In the genomic region with DNA sequence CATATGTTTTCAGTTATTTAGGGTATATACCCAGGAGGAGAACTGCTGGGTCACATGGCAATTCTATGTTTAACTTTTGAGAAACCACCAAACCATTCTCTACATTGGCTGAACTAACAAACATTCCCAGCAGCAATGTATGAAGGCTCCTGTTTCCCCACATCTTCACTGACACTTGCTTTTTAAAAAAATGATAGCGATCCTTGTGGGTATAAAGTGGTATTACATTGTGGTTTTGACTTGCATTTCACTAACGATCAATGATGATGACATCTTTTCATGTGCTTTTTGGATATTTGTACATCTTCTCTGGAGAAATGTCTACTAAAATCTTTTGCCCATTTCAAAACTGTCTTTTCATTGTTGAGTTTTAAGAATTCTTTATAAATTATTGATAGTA, we compare ENCODE assay signal across 13 cellular contexts. TPM values are rescaled to one million over a fixed set of nuclear protein-coding genes. Genes with fewer than 3 reads are reported as not detected.
DNase-seq lines count a peak whose midpoint lies in the region; ATAC-seq and TF ChIP-seq lines count a peak whose summit lies in the region.
"Had no signal": no experiment of that assay in that cellular context is flagged by ENCODE, and none has a peak within 500 bp of the region (broad histone marks: within the 10 kb centered on the region; RNA-seq: fewer than 3 reads in every experiment).

No MANE protein-coding gene starts in this region.

- DNase-seq in CD14-positive monocyte (ENCODE audit: low spot score) (no peak), HCT116 (ENCODE audit: low read depth, low spot score) (no peak), SK-MEL-5 (ENCODE audit: low read depth, low spot score) (peak; percentile 36), glutamatergic neuron (no peak), mesenteric fat pad (ENCODE audit: low spot score) (no peak), Caco-2 (no peak)
- DNase-seq in activated effector memory CD4-positive, alpha-beta T cell treated with anti-CD3 and anti-CD28 coated beads, Interleukin-2, amount 50 U/mL, for 16 hours, result no peak
- DNase-seq: activated CD4-positive, alpha-beta T cell treated with anti-CD3 and anti-CD28 coated beads for 48 hours; COR-L47; NCI-H2171 treated with DMSO at 0.1 percent for 48 hours; testis had no signal

- H3K36me3 ChIP-seq in HCT116 (ENCODE audit: control insufficient read depth in 1 of 2, insufficient read depth in 2 of 2, low read length in 2 of 2) (no peaks in the 10 kb centered on the region), Caco-2 (ENCODE audit: control insufficient read depth, insufficient read depth, low read length) (peaks cover 3% of the 10 kb centered on the region; the same call in 1 of the 2 replicates)

- peak; percentile 76 for TF ChIP-seq CTCF in CD14-positive monocyte (IDR thresholded peaks at IDR 0.05)
- TF ChIP-seq CTCF in HCT116 (IDR thresholded peaks at IDR 0.05 in 2 of 3, conservative IDR thresholded peaks at IDR 0.05 in 1 of 3; ENCODE audit: borderline replicate concordance in 1 of 3, insufficient read depth in 1 of 3, low read depth in 2 of 3, low read length in 2 of 3), result peak in 2 of 3 experiments; percentile 20 to 44; a peak in 2 of 6 replicates
- peak; percentile 49 for TF ChIP-seq CTCF in glutamatergic neuron (IDR thresholded peaks at IDR 0.05; ENCODE audit: partially characterized antibody, unreplicated experiment)
- TF ChIP-seq CTCF in Caco-2 (IDR thresholded peaks at IDR 0.05; ENCODE audit: insufficient read depth in 1 of 2, low read depth in 1 of 2, low read length in 1 of 2, severe bottlenecking in 1 of 2, unreplicated experiment in 1 of 2), result no peak

- no peak overlapping the region for H3K4me2 ChIP-seq in HCT116 (ENCODE audit: low read length)

- ATAC-seq in HCT116 (no peak), HG03280 (IDR thresholded peaks at IDR 0.05; ENCODE audit: unreplicated experiment) (no peak)
- ATAC-seq: activated naive CD4-positive, alpha-beta T cell treated with anti-CD3 and anti-CD28 coated beads, Interleukin-2, amount 50 U/mL, for 72 hours had no signal

- in situ Hi-C loops in SK-MEL-5 (cut with HindIII; ENCODE audit: low pct_unique_long_range_greater_than_20kb, low sequenced_read_pairs), result no loop called here

- H3K9me3 Mint-ChIP-seq in CD14-positive monocyte (no peaks in the 10 kb centered on the region), glutamatergic neuron (ENCODE audit: unreplicated experiment) (no peaks in the 10 kb centered on the region), Caco-2 (ENCODE audit: unreplicated experiment) (no peaks in the 10 kb centered on the region)
- H3K9me3 Mint-ChIP-seq: activated naive CD4-positive, alpha-beta T cell treated with anti-CD3 and anti-CD28 coated beads, Interleukin-2, amount 50 U/mL, for 72 hours had no signal

- H3K79me2 ChIP-seq in HCT116 (ENCODE audit: insufficient read depth, low read length), result no peaks in the 10 kb centered on the region

- CTCF ChIA-PET in HCT116 (lab: Charles Lee) (interaction anchor here (1.1 kb wide), 1 partner anchor 268 kb away, joined by 3 read pairs; no protein-coding TSS in a partner anchor), Caco-2 (lab: Charles Lee) (no interaction called here)

- no peak overlapping the region for H3K27ac ChIP-seq in HCT116 (ENCODE audit: low read depth, low read length)
- H3K27ac ChIP-seq: testis had no signal

- H3K27me3 Mint-ChIP-seq in CD14-positive monocyte (ENCODE audit: low read depth in 3 of 3), result peaks cover 0 to 2% (median 0%) of the 10 kb centered on the region in 3 donors
- no peaks in the 10 kb centered on the region for H3K27me3 Mint-ChIP-seq in glutamatergic neuron (ENCODE audit: unreplicated experiment)
- no peaks in the 10 kb centered on the region for H3K27me3 Mint-ChIP-seq in Caco-2 (ENCODE audit: insufficient read depth, unreplicated experiment)

- no TSS peak for BruUV-seq in HCT116 (replicated peaks; lab: Mats Ljungman, UMichigan)
- BruUV-seq in Caco-2 (replicated peaks; lab: Mats Ljungman, UMichigan), result no TSS peak

- peak overlapping the region in 4 of 7 donors; percentile 19 to 52 (median 30) for H3K27ac Mint-ChIP-seq in CD14-positive monocyte
- H3K27ac Mint-ChIP-seq in glutamatergic neuron (ENCODE audit: unreplicated experiment), result no peak overlapping the region
- H3K27ac Mint-ChIP-seq in Caco-2 (ENCODE audit: unreplicated experiment), result no peak overlapping the region

- H4K20me1 ChIP-seq in HCT116 (ENCODE audit: insufficient read depth), result no peaks in the 10 kb centered on the region

- H2AFZ ChIP-seq in HCT116 (ENCODE audit: low read depth, low read length, poor library complexity, severe bottlenecking), result no peak overlapping the region

- POLR2A ChIA-PET in HCT116 (lab: Charles Lee), result no interaction called here
- POLR2A ChIA-PET in Caco-2 (lab: Charles Lee), result interaction anchor here (1.2 kb wide), 1 partner anchor 96 kb away, joined by 10 read pairs; no protein-coding TSS in a partner anchor

- peaks cover 23 to 27% of the 10 kb centered on the region in 2 experiments for H3K4me1 ChIP-seq in HCT116 (ENCODE audit: control insufficient read depth in 1 of 2, insufficient read depth in 2 of 2, low read length in 2 of 2)
- peaks cover 13% of the 10 kb centered on the region for H3K4me1 ChIP-seq in Caco-2
- H3K4me1 ChIP-seq: testis had no signal

- RAD21 ChIA-PET in HCT116 (lab: Charles Lee; ENCODE audit: low non-redundant PET in 1 of 2, low total read pairs in 2 of 2, uncharacterized antibody in 2 of 2, unreplicated experiment in 2 of 2), result no interaction called here

- H3K4me1 Mint-ChIP-seq in CD14-positive monocyte (peaks cover 21% of the 10 kb centered on the region), glutamatergic neuron (ENCODE audit: low read depth, unreplicated experiment) (no peaks in the 10 kb centered on the region), Caco-2 (ENCODE audit: low read depth, unreplicated experiment) (peaks cover 11% of the 10 kb centered on the region)

- no peak overlapping the region for H3K4me3 ChIP-seq in HCT116 (replicated peaks in 1 of 2; ENCODE audit: low read depth in 1 of 2, low read length in 2 of 2)
- H3K4me3 ChIP-seq in Caco-2 (ENCODE audit: low read depth, low read length), result no peak overlapping the region
- H3K4me3 ChIP-seq: testis had no signal

- no peaks in the 10 kb centered on the region for H3K9me3 ChIP-seq in HCT116 (ENCODE audit: control insufficient read depth in 1 of 2, insufficient read depth in 1 of 2, low read depth in 1 of 2, low read length in 2 of 2)
- H3K9me3 ChIP-seq in Caco-2, result no peaks in the 10 kb centered on the region
- H3K9me3 ChIP-seq: testis had no signal

- peaks cover 23 to 27% of the 10 kb centered on the region in 2 donors for H3K36me3 Mint-ChIP-seq in CD14-positive monocyte
- H3K36me3 Mint-ChIP-seq in glutamatergic neuron (ENCODE audit: unreplicated experiment), result no peaks in the 10 kb centered on the region
- H3K36me3 Mint-ChIP-seq in Caco-2 (ENCODE audit: insufficient read depth, unreplicated experiment), result peaks cover 20% of the 10 kb centered on the region

- no peaks in the 10 kb centered on the region for H3K9me2 ChIP-seq in HCT116 (ENCODE audit: insufficient read depth)

- intact Hi-C loops in CD14-positive monocyte (cut with micrococcal nuclease), result no loop called here
- intact Hi-C loops in HCT116 (cut with micrococcal nuclease), result no loop called here
- intact Hi-C loops in Caco-2 (cut with micrococcal nuclease; ENCODE audit: unreplicated experiment), result no loop called here

- H3K27me3 ChIP-seq in HCT116 (ENCODE audit: insufficient read depth, low read length), result no peaks in the 10 kb centered on the region
- no peaks in the 10 kb centered on the region for H3K27me3 ChIP-seq in Caco-2 (replicated peaks; ENCODE audit: control insufficient read depth, insufficient read depth, low read length)
- H3K27me3 ChIP-seq: testis had no signal

- no peak overlapping the region for H3K9ac ChIP-seq in HCT116 (ENCODE audit: low read length)

- TF ChIP-seq RAD21 in HCT116 (IDR thresholded peaks at IDR 0.05; ENCODE audit: low read depth), result no peak

- H3K4me3 Mint-ChIP-seq in CD14-positive monocyte (peak overlapping the region in 1 of 2 donors; percentile 46), glutamatergic neuron (ENCODE audit: unreplicated experiment) (no peak overlapping the region), Caco-2 (ENCODE audit: unreplicated experiment) (no peak overlapping the region)

- no peak for TF ChIP-seq POLR2A in HCT116 (IDR thresholded peaks at IDR 0.05; ENCODE audit: borderline replicate concordance, extremely low read depth, insufficient read depth, insufficient read length)

TF ChIP-seq in HCT116, 20 proteins besides CTCF, POLR2A, EP300 and RAD21:
- TF ChIP-seq EZH2phosphoT487 (IDR thresholded peaks at IDR 0.05; ENCODE audit: borderline replicate concordance), result no peak
TF ChIP-seq in HCT116: peak in this region for 0.

RNA-seq across cellular contexts. Expression of a gene that starts 51.2 kb away (rescaled TPM):
- 100 to 1,000 TPM; 148 to 167 TPM for polyA plus RNA-seq in CD14-positive monocyte
- total RNA-seq in HCT116 (2021; ENCODE audit: unreplicated experiment), result 71.1 TPM
- 64.1 and 72.3 TPM in 2 replicates for polyA plus RNA-seq in HCT116 (2012)
- 52.3 and 63.6 TPM in 2 replicates for total RNA-seq in SK-MEL-5 (2014; rRNA removed; shearing (Covaris generic))
- polyA plus RNA-seq in SK-MEL-5 (2015; cell fraction: cytosol; rRNA removed), result 39.8 and 57.4 TPM in 2 replicates
- 39.7 and 40.6 TPM in 2 replicates for polyA plus RNA-seq in SK-MEL-5 (2015; cell fraction: nucleus; rRNA removed)
- total RNA-seq in glutamatergic neuron (ENCODE audit: unreplicated experiment), result 37.0 TPM
- 80.9 TPM for total RNA-seq in mesenteric fat pad
- total RNA-seq in Caco-2 (2022), result 134 and 144 TPM in 2 replicates

RNA-seq across cellular contexts. Expression of a gene that starts 51.5 kb away (rescaled TPM):
- 10 to 100 TPM; 17.9 to 20.9 TPM for polyA plus RNA-seq in CD14-positive monocyte
- total RNA-seq in HCT116 (2021; ENCODE audit: unreplicated experiment) (34.5 TPM), glutamatergic neuron (ENCODE audit: unreplicated experiment) (33.3 TPM), mesenteric fat pad (29.2 TPM), Caco-2 (2022) (60.1 and 73.7 TPM in 2 replicates)
- 21.8 and 28.4 TPM in 2 replicates for polyA plus RNA-seq in HCT116 (2012)
- total RNA-seq in SK-MEL-5 (2014; rRNA removed; shearing (Covaris generic)), result 22.4 and 23.2 TPM in 2 replicates
- polyA plus RNA-seq in SK-MEL-5 (2015; cell fraction: cytosol; rRNA removed), result 20.8 and 24.5 TPM in 2 replicates
- 14.2 and 15.1 TPM in 2 replicates for polyA plus RNA-seq in SK-MEL-5 (2015; cell fraction: nucleus; rRNA removed)

Comparison
In these comparisons a context has a peak if more than half of its experiments do, and no peak if none do; other contexts are left out.
1. H3K27ac Mint-ChIP-seq: peak in CD14-positive monocyte (4 of 7); none in glutamatergic neuron (single experiment) and Caco-2 (single experiment).
2. CTCF ChIP-seq: peak in CD14-positive monocyte (single experiment), HCT116 (2 of 3) and glutamatergic neuron (single experiment); none in Caco-2 (0 of 2).